Comparison of ENCODE assay signal across 10 cellular contexts in genomic region chrX:49309401-49309981, GRCh38. TPM values are rescaled to one million over a fixed set of nuclear protein-coding genes. Genes with fewer than 3 reads are reported as not detected.
DNase-seq lines count a peak whose midpoint lies in the region; ATAC-seq, FAIRE-seq and TF ChIP-seq lines count a peak whose summit lies in the region.
"Had no signal": no experiment of that assay in that cellular context is flagged by ENCODE, and none has a peak within 500 bp of the region (broad histone marks: within the 10 kb centered on the region; RNA-seq: fewer than 3 reads in every experiment).

No MANE protein-coding gene starts in this region.

- H3K27ac ChIP-seq in mammary epithelial cell (ENCODE audit: insufficient read depth, low read depth, low read length) (no peak overlapping the region), HepG2 (ENCODE audit: extremely low read length, insufficient read depth, low read length) (no peak overlapping the region), tibial artery (peak overlapping the region; percentile 70 to 83)

- peak overlapping the region; percentile 89 for H2AFZ ChIP-seq in mammary epithelial cell (ENCODE audit: low read depth, low read length)
- peak overlapping the region; percentile 27 for H2AFZ ChIP-seq in HepG2 (ENCODE audit: low read length)

- H3K9ac ChIP-seq in mammary epithelial cell (ENCODE audit: insufficient read depth, low read length) (no peak overlapping the region), HepG2 (ENCODE audit: insufficient read depth, low read depth, low read length) (no peak overlapping the region)

- H3K4me3 ChIP-seq in mammary epithelial cell (replicated peaks in 1 of 3; ENCODE audit: insufficient read depth in 1 of 3, low read depth in 2 of 3, low read length in 3 of 3): peak overlapping the region in 2 of 3 experiments; percentile 1 to 33
- peak overlapping the region; percentile 26 to 33 (median 28); a peak in 5 of 6 replicates for H3K4me3 ChIP-seq in HepG2 (replicated peaks in 1 of 3; ENCODE audit: insufficient read depth in 1 of 3, low read depth in 2 of 3, low read length in 3 of 3)
- H3K4me3 ChIP-seq in tibial artery: peak overlapping the region; percentile 46 to 52

- peaks cover 9% of the 10 kb centered on the region for H3K4me1 ChIP-seq in mammary epithelial cell (ENCODE audit: insufficient read depth, low read length)
- no peaks in the 10 kb centered on the region for H3K4me1 ChIP-seq in HepG2 (ENCODE audit: insufficient read depth, low read length)
- H3K4me1 ChIP-seq in tibial artery: peaks cover 0 to 16% (median 7%) of the 10 kb centered on the region in 4 donors

- H3K36me3 Mint-ChIP-seq in activated CD8-positive, alpha-beta memory T cell treated with anti-CD3 and anti-CD28 coated beads, Interleukin-2, amount 10 ng/mL, durations not matched to agents 7 days and 5 days: no peaks in the 10 kb centered on the region

- POLR2A ChIA-PET in HepG2 (lab: Yijun Ruan, JAX): no interaction called here

- peak; percentile 40 for FAIRE-seq in HepG2 (lab: Jason Lieb, UNC)

- no TSS peak for BruUV-seq in mammary epithelial cell (replicated peaks; lab: Mats Ljungman, UMichigan)
- no TSS peak for BruUV-seq in HepG2 (replicated peaks; lab: Mats Ljungman, UMichigan)

- H3K79me2 ChIP-seq in mammary epithelial cell (ENCODE audit: insufficient read depth, low read length) (no peaks in the 10 kb centered on the region), HepG2 (ENCODE audit: insufficient read depth, low read length) (no peaks in the 10 kb centered on the region)

- H3K4me2 ChIP-seq in mammary epithelial cell (ENCODE audit: insufficient read depth, low read depth, low read length) (peak overlapping the region; percentile 77), HepG2 (ENCODE audit: low read depth, low read length) (peak overlapping the region; percentile 60)

- CTCF ChIA-PET in activated CD8-positive, alpha-beta memory T cell treated with anti-CD3 and anti-CD28 coated beads, Interleukin-2, amount 10 ng/mL, durations not matched to agents 7 days and 5 days (lab: Charles Lee): no interaction called here
- CTCF ChIA-PET in mammary epithelial cell (lab: Charles Lee; ENCODE audit: low non-redundant PET): no interaction called here
- CTCF ChIA-PET in HepG2 (lab: Yijun Ruan, JAX; ENCODE audit: low intra/inter-chr PET ratio, low total read pairs): no interaction called here

- H3K4me3 Mint-ChIP-seq in activated CD8-positive, alpha-beta memory T cell treated with anti-CD3 and anti-CD28 coated beads, Interleukin-2, amount 10 ng/mL, durations not matched to agents 7 days and 5 days: peak overlapping the region; percentile 60

- in situ Hi-C loops in mammary epithelial cell (cut with MboI; ENCODE audit: low sequenced_read_pairs in 2 of 2): no loop called here
- in situ Hi-C loops in HepG2 (cut with HindIII; ENCODE audit: extremely low pct_ligation_motif_present, low pct_unique_long_range_greater_than_20kb): no loop called here

- H3K4me1 Mint-ChIP-seq in activated CD8-positive, alpha-beta memory T cell treated with anti-CD3 and anti-CD28 coated beads, Interleukin-2, amount 10 ng/mL, durations not matched to agents 7 days and 5 days: peaks cover 13% of the 10 kb centered on the region

- peak overlapping the region; percentile 15 for H3K27ac Mint-ChIP-seq in activated CD8-positive, alpha-beta memory T cell treated with anti-CD3 and anti-CD28 coated beads, Interleukin-2, amount 10 ng/mL, durations not matched to agents 7 days and 5 days

- no peak for TF ChIP-seq POLR2A in HepG2 (IDR thresholded peaks at IDR 0.05; ENCODE audit: insufficient read depth in 1 of 2, low read depth in 2 of 2, low read length in 2 of 2)

- dilution Hi-C loops in mammary epithelial cell (cut with HindIII; ENCODE audit: low sequenced_read_pairs): no loop called here

- no peak for TF ChIP-seq RAD21 in HepG2 (CRISPR knock-in tag; IDR thresholded peaks at IDR 0.05)

- 17% methylated on average over 8 of the region's 8 CpGs for WGBS in mammary epithelial cell (ENCODE audit: low coverage, missing lambda C conversion rate)
- WGBS in HepG2 (ENCODE audit: low lambda C conversion rate): 20% methylated on average over 8 of the region's 8 CpGs

- TF ChIP-seq CTCF in mammary epithelial cell (conservative IDR thresholded peaks at IDR 0.05 in 1 of 2, IDR thresholded peaks at IDR 0.05 in 1 of 2; ENCODE audit: extremely low read depth in 1 of 2, insufficient read depth in 1 of 2, low read depth in 1 of 2, low read length in 2 of 2): no peak
- TF ChIP-seq CTCF in HepG2 (CRISPR knock-in tag; IDR thresholded peaks at IDR 0.05): no peak
- TF ChIP-seq CTCF in tibial artery (IDR thresholded peaks at IDR 0.05): no peak

- no peak for ATAC-seq in activated CD8-positive, alpha-beta memory T cell treated with anti-CD3 and anti-CD28 coated beads, Interleukin-2, amount 10 ng/mL, durations not matched to agents 7 days and 5 days
- ATAC-seq in HepG2 (no peak), HG02571 (IDR thresholded peaks at IDR 0.05; ENCODE audit: unreplicated experiment) (no peak), GM19397 (IDR thresholded peaks at IDR 0.05; ENCODE audit: unreplicated experiment) (no peak)

- intact Hi-C loops in mammary epithelial cell (cut with micrococcal nuclease) (no loop called here), HepG2 (cut with micrococcal nuclease; ENCODE audit: unreplicated experiment) (no loop called here), tibial artery (cut with DNase I; ENCODE audit: low total_unique reads) (no loop called here)

- no peaks in the 10 kb centered on the region for H4K20me1 ChIP-seq in mammary epithelial cell (ENCODE audit: insufficient read depth, low read length)
- no peaks in the 10 kb centered on the region for H4K20me1 ChIP-seq in HepG2 (ENCODE audit: insufficient read depth, low read length)

- DNase-seq in activated CD8-positive, alpha-beta memory T cell treated with anti-CD3 and anti-CD28 coated beads, Interleukin-2, amount 10 ng/mL, durations not matched to agents 7 days and 5 days: no peak
- DNase-seq in activated CD8-positive, alpha-beta memory T cell treated with anti-CD3 and anti-CD28 coated beads for 24 hours: no peak
- DNase-seq in mammary epithelial cell (peak; percentile 9), HepG2 (ENCODE audit: low spot score) (no peak), tibial artery (no peak), HUDEP-2 (lab: John Stamatoyannopoulos, UW; ENCODE audit: unreplicated experiment in 76 of 76) (no peak)

- H3K9me3 ChIP-seq in mammary epithelial cell (replicated peaks; ENCODE audit: insufficient read depth, low read length) (no peaks in the 10 kb centered on the region), HepG2 (ENCODE audit: low read length) (no peaks in the 10 kb centered on the region), tibial artery (no peaks in the 10 kb centered on the region)

- H3K27me3 ChIP-seq in mammary epithelial cell (ENCODE audit: insufficient read depth, low read length): no peaks in the 10 kb centered on the region
- H3K27me3 ChIP-seq in HepG2 (ENCODE audit: control insufficient read depth in 1 of 2, insufficient read depth in 2 of 2, low read length in 2 of 2): no peaks in the 10 kb centered on the region; a peak in 1 of 5 replicates
- no peaks in the 10 kb centered on the region for H3K27me3 ChIP-seq in tibial artery

- no peak for TF ChIP-seq EP300 in HepG2 (IDR thresholded peaks at IDR 0.05; ENCODE audit: low read depth in 2 of 2, low read length in 2 of 2)
- TF ChIP-seq EP300 in HepG2 (CRISPR knock-in tag; IDR thresholded peaks at IDR 0.05; ENCODE audit: borderline replicate concordance): no peak

- peaks cover 35% of the 10 kb centered on the region for H3K27me3 Mint-ChIP-seq in activated CD8-positive, alpha-beta memory T cell treated with anti-CD3 and anti-CD28 coated beads, Interleukin-2, amount 10 ng/mL, durations not matched to agents 7 days and 5 days

- H3K36me3 ChIP-seq in mammary epithelial cell (ENCODE audit: insufficient read depth, low read length) (no peaks in the 10 kb centered on the region), HepG2 (replicated peaks in 1 of 2; ENCODE audit: control insufficient read depth in 1 of 2, insufficient read depth in 2 of 2, low read length in 2 of 2) (no peaks in the 10 kb centered on the region), tibial artery (no peaks in the 10 kb centered on the region)

- no peaks in the 10 kb centered on the region for H3K9me3 Mint-ChIP-seq in activated CD8-positive, alpha-beta memory T cell treated with anti-CD3 and anti-CD28 coated beads, Interleukin-2, amount 10 ng/mL, durations not matched to agents 7 days and 5 days (ENCODE audit: low read depth)

RNA-seq across cellular contexts. Expression of gene GAGE10, which starts 6.0 kb away (rescaled TPM):
- not detected for total RNA-seq in activated CD8-positive, alpha-beta memory T cell treated with anti-CD3 and anti-CD28 coated beads, Interleukin-2, amount 10 ng/mL, durations not matched to agents 7 days and 5 days
- total RNA-seq in mammary epithelial cell (not detected), HepG2 (2016; rRNA removed; fragmentation: Illumina TruSeq; extraction: Trizol) (not detected in 2 replicates)
- polyA plus RNA-seq in mammary epithelial cell (not detected), HepG2 (2011; rRNA removed) (not detected in 2 replicates)
- polyA minus RNA-seq in mammary epithelial cell: not detected
- total RNA-seq in HepG2 (2016; cell fraction: cytosol; rRNA removed; fragmentation: Illumina TruSeq; extraction: Trizol; ENCODE audit: low read depth): not detected in 2 replicates
- total RNA-seq in HepG2 (2016; cell fraction: insoluble cytoplasmic fraction; rRNA removed; fragmentation: Illumina TruSeq; extraction: Trizol): not detected in 2 replicates
- total RNA-seq in HepG2 (2016; cell fraction: membrane; rRNA removed; fragmentation: Illumina TruSeq; extraction: Trizol): not detected in 2 replicates
- total RNA-seq in HepG2 (2016; cell fraction: nucleus; rRNA removed; fragmentation: Illumina TruSeq; extraction: Trizol): not detected in 2 replicates
- polyA plus RNA-seq in HepG2 (2011; cell fraction: cytosol; rRNA removed): not detected in 2 replicates
- polyA plus RNA-seq in HepG2 (2011; cell fraction: nucleus; rRNA removed): not detected in 2 replicates
- polyA plus RNA-seq in HepG2 (2012): not detected in 2 replicates
- polyA plus RNA-seq in HepG2 (2016; cell fraction: cytosol; fragmentation: Illumina TruSeq; extraction: Trizol; ENCODE audit: low read depth): not detected in 2 replicates
- polyA plus RNA-seq in HepG2 (2016; cell fraction: insoluble cytoplasmic fraction; fragmentation: Illumina TruSeq; extraction: Trizol; ENCODE audit: low read depth): not detected in 2 replicates
- not detected in 2 replicates for polyA plus RNA-seq in HepG2 (2016; cell fraction: membrane; fragmentation: Illumina TruSeq; extraction: Trizol; ENCODE audit: low read depth)
- polyA plus RNA-seq in HepG2 (2016; cell fraction: nucleus; fragmentation: Illumina TruSeq; extraction: Trizol; ENCODE audit: insufficient read depth, low read depth): not detected in 2 replicates
- not detected in 2 replicates for polyA minus RNA-seq in HepG2 (2011; rRNA and poly(A)+ RNA removed; ENCODE audit: low replicate concordance)
- not detected in 2 replicates for polyA minus RNA-seq in HepG2 (2011; cell fraction: cytosol; rRNA and poly(A)+ RNA removed)
- not detected in 2 replicates for polyA minus RNA-seq in HepG2 (2011; cell fraction: nucleus; rRNA and poly(A)+ RNA removed)
- total RNA-seq: activated CD8-positive, alpha-beta memory T cell treated with anti-CD3 and anti-CD28 coated beads for 36 hours; temporal lobe had no signal

RNA-seq across cellular contexts. Expression of gene GAGE12J, which starts 12.3 kb away (rescaled TPM):
- not detected for total RNA-seq in activated CD8-positive, alpha-beta memory T cell treated with anti-CD3 and anti-CD28 coated beads, Interleukin-2, amount 10 ng/mL, durations not matched to agents 7 days and 5 days
- total RNA-seq in mammary epithelial cell (not detected), HepG2 (2016; rRNA removed; fragmentation: Illumina TruSeq; extraction: Trizol) (not detected in 2 replicates)
- polyA plus RNA-seq in mammary epithelial cell (not detected), HepG2 (2011; rRNA removed) (not detected in 2 replicates)
- polyA minus RNA-seq in mammary epithelial cell: not detected
- not detected in 2 replicates for total RNA-seq in HepG2 (2016; cell fraction: cytosol; rRNA removed; fragmentation: Illumina TruSeq; extraction: Trizol; ENCODE audit: low read depth)
- total RNA-seq in HepG2 (2016; cell fraction: insoluble cytoplasmic fraction; rRNA removed; fragmentation: Illumina TruSeq; extraction: Trizol): not detected in 2 replicates
- not detected in 2 replicates for total RNA-seq in HepG2 (2016; cell fraction: membrane; rRNA removed; fragmentation: Illumina TruSeq; extraction: Trizol)
- not detected in 2 replicates for total RNA-seq in HepG2 (2016; cell fraction: nucleus; rRNA removed; fragmentation: Illumina TruSeq; extraction: Trizol)
- not detected in 2 replicates for polyA plus RNA-seq in HepG2 (2011; cell fraction: cytosol; rRNA removed)
- not detected in 2 replicates for polyA plus RNA-seq in HepG2 (2011; cell fraction: nucleus; rRNA removed)
- not detected in 2 replicates for polyA plus RNA-seq in HepG2 (2012)
- polyA plus RNA-seq in HepG2 (2016; cell fraction: cytosol; fragmentation: Illumina TruSeq; extraction: Trizol; ENCODE audit: low read depth): not detected in 2 replicates
- polyA plus RNA-seq in HepG2 (2016; cell fraction: insoluble cytoplasmic fraction; fragmentation: Illumina TruSeq; extraction: Trizol; ENCODE audit: low read depth): not detected in 2 replicates
- not detected in 2 replicates for polyA plus RNA-seq in HepG2 (2016; cell fraction: membrane; fragmentation: Illumina TruSeq; extraction: Trizol; ENCODE audit: low read depth)
- polyA plus RNA-seq in HepG2 (2016; cell fraction: nucleus; fragmentation: Illumina TruSeq; extraction: Trizol; ENCODE audit: insufficient read depth, low read depth): not detected in 2 replicates
- polyA minus RNA-seq in HepG2 (2011; rRNA and poly(A)+ RNA removed; ENCODE audit: low replicate concordance): not detected in 2 replicates
- not detected in 2 replicates for polyA minus RNA-seq in HepG2 (2011; cell fraction: cytosol; rRNA and poly(A)+ RNA removed)
- not detected in 2 replicates for polyA minus RNA-seq in HepG2 (2011; cell fraction: nucleus; rRNA and poly(A)+ RNA removed)
- total RNA-seq: activated CD8-positive, alpha-beta memory T cell treated with anti-CD3 and anti-CD28 coated beads for 36 hours; temporal lobe had no signal

RNA-seq across cellular contexts. Expression of gene GAGE13, which starts 21.9 kb away (rescaled TPM):
- not detected for total RNA-seq in activated CD8-positive, alpha-beta memory T cell treated with anti-CD3 and anti-CD28 coated beads, Interleukin-2, amount 10 ng/mL, durations not matched to agents 7 days and 5 days
- total RNA-seq in mammary epithelial cell: not detected
- polyA plus RNA-seq in mammary epithelial cell: not detected
- polyA minus RNA-seq in mammary epithelial cell: not detected
- not detected in 2 replicates for total RNA-seq in HepG2 (2016; rRNA removed; fragmentation: Illumina TruSeq; extraction: Trizol)
- not detected in 2 replicates for total RNA-seq in HepG2 (2016; cell fraction: cytosol; rRNA removed; fragmentation: Illumina TruSeq; extraction: Trizol; ENCODE audit: low read depth)
- total RNA-seq in HepG2 (2016; cell fraction: insoluble cytoplasmic fraction; rRNA removed; fragmentation: Illumina TruSeq; extraction: Trizol): not detected in 2 replicates
- not detected in 2 replicates for total RNA-seq in HepG2 (2016; cell fraction: membrane; rRNA removed; fragmentation: Illumina TruSeq; extraction: Trizol)
- not detected in 2 replicates for total RNA-seq in HepG2 (2016; cell fraction: nucleus; rRNA removed; fragmentation: Illumina TruSeq; extraction: Trizol)
- not detected in 2 replicates for polyA plus RNA-seq in HepG2 (2011; rRNA removed)
- polyA plus RNA-seq in HepG2 (2011; cell fraction: cytosol; rRNA removed): not detected in 2 replicates
- polyA plus RNA-seq in HepG2 (2011; cell fraction: nucleus; rRNA removed): not detected in 2 replicates
- not detected in 2 replicates for polyA plus RNA-seq in HepG2 (2012)
- polyA plus RNA-seq in HepG2 (2016; cell fraction: cytosol; fragmentation: Illumina TruSeq; extraction: Trizol; ENCODE audit: low read depth): not detected in 2 replicates
- not detected in 2 replicates for polyA plus RNA-seq in HepG2 (2016; cell fraction: insoluble cytoplasmic fraction; fragmentation: Illumina TruSeq; extraction: Trizol; ENCODE audit: low read depth)
- not detected in 2 replicates for polyA plus RNA-seq in HepG2 (2016; cell fraction: membrane; fragmentation: Illumina TruSeq; extraction: Trizol; ENCODE audit: low read depth)
- not detected in 2 replicates for polyA plus RNA-seq in HepG2 (2016; cell fraction: nucleus; fragmentation: Illumina TruSeq; extraction: Trizol; ENCODE audit: insufficient read depth, low read depth)
- not detected in 2 replicates for polyA minus RNA-seq in HepG2 (2011; rRNA and poly(A)+ RNA removed; ENCODE audit: low replicate concordance)
- not detected in 2 replicates for polyA minus RNA-seq in HepG2 (2011; cell fraction: cytosol; rRNA and poly(A)+ RNA removed)
- not detected in 2 replicates for polyA minus RNA-seq in HepG2 (2011; cell fraction: nucleus; rRNA and poly(A)+ RNA removed)
- total RNA-seq: activated CD8-positive, alpha-beta memory T cell treated with anti-CD3 and anti-CD28 coated beads for 36 hours; temporal lobe had no signal

RNA-seq across cellular contexts. Expression of gene PPP1R3F, which starts 39.9 kb away (rescaled TPM):
- total RNA-seq in activated CD8-positive, alpha-beta memory T cell treated with anti-CD3 and anti-CD28 coated beads, Interleukin-2, amount 10 ng/mL, durations not matched to agents 7 days and 5 days: 10 to 100 TPM; 13.9 to 14.4 TPM
- total RNA-seq in mammary epithelial cell (1 to 10 TPM; 2.1 to 2.8 TPM), HepG2 (2016; rRNA removed; fragmentation: Illumina TruSeq; extraction: Trizol) (0.07 and 0.84 TPM in 2 replicates)
- polyA plus RNA-seq in mammary epithelial cell (0.59 TPM), HepG2 (2011; rRNA removed) (0.46 and 0.82 TPM in 2 replicates)
- polyA minus RNA-seq in mammary epithelial cell: not detected
- 0.44 and 0.71 TPM in 2 replicates for total RNA-seq in HepG2 (2016; cell fraction: cytosol; rRNA removed; fragmentation: Illumina TruSeq; extraction: Trizol; ENCODE audit: low read depth)
- total RNA-seq in HepG2 (2016; cell fraction: insoluble cytoplasmic fraction; rRNA removed; fragmentation: Illumina TruSeq; extraction: Trizol): 0.33 and 0.63 TPM in 2 replicates
- 0.37 and 1.1 TPM in 2 replicates for total RNA-seq in HepG2 (2016; cell fraction: membrane; rRNA removed; fragmentation: Illumina TruSeq; extraction: Trizol)
- total RNA-seq in HepG2 (2016; cell fraction: nucleus; rRNA removed; fragmentation: Illumina TruSeq; extraction: Trizol): 0.88 and 1.4 TPM in 2 replicates
- 0.34 and 0.35 TPM in 2 replicates for polyA plus RNA-seq in HepG2 (2011; cell fraction: cytosol; rRNA removed)
- polyA plus RNA-seq in HepG2 (2011; cell fraction: nucleus; rRNA removed): 2.1 and 2.2 TPM in 2 replicates
- polyA plus RNA-seq in HepG2 (2012): 0.32 and 0.55 TPM in 2 replicates
- 0.16 and 0.43 TPM in 2 replicates for polyA plus RNA-seq in HepG2 (2016; cell fraction: cytosol; fragmentation: Illumina TruSeq; extraction: Trizol; ENCODE audit: low read depth)
- polyA plus RNA-seq in HepG2 (2016; cell fraction: insoluble cytoplasmic fraction; fragmentation: Illumina TruSeq; extraction: Trizol; ENCODE audit: low read depth): 0.26 and 0.32 TPM in 2 replicates
- polyA plus RNA-seq in HepG2 (2016; cell fraction: membrane; fragmentation: Illumina TruSeq; extraction: Trizol; ENCODE audit: low read depth): 0.18 and 0.26 TPM in 2 replicates
- polyA plus RNA-seq in HepG2 (2016; cell fraction: nucleus; fragmentation: Illumina TruSeq; extraction: Trizol; ENCODE audit: insufficient read depth, low read depth): 0.87 and 0.98 TPM in 2 replicates
- 0.70 and 0.75 TPM in 2 replicates for polyA minus RNA-seq in HepG2 (2011; rRNA and poly(A)+ RNA removed; ENCODE audit: low replicate concordance)
- polyA minus RNA-seq in HepG2 (2011; cell fraction: cytosol; rRNA and poly(A)+ RNA removed): 0.18 and 0.99 TPM in 2 replicates
- polyA minus RNA-seq in HepG2 (2011; cell fraction: nucleus; rRNA and poly(A)+ RNA removed): 2.5 and 3.3 TPM in 2 replicates

RNA-seq across cellular contexts. Expression of gene FOXP3, which starts 45.0 kb away (rescaled TPM):
- total RNA-seq in activated CD8-positive, alpha-beta memory T cell treated with anti-CD3 and anti-CD28 coated beads, Interleukin-2, amount 10 ng/mL, durations not matched to agents 7 days and 5 days: 10 to 100 TPM; 26.8 to 82.1 TPM
- total RNA-seq in mammary epithelial cell (under 1 TPM; 0.56 to 0.67 TPM), HepG2 (2016; rRNA removed; fragmentation: Illumina TruSeq; extraction: Trizol) (not detected in 2 replicates)
- polyA plus RNA-seq in mammary epithelial cell (0.20 TPM), HepG2 (2011; rRNA removed) (0.04 and 0.07 TPM in 2 replicates)
- polyA minus RNA-seq in mammary epithelial cell: not detected
- not detected in 2 replicates for total RNA-seq in HepG2 (2016; cell fraction: cytosol; rRNA removed; fragmentation: Illumina TruSeq; extraction: Trizol; ENCODE audit: low read depth)
- not detected in 2 replicates for total RNA-seq in HepG2 (2016; cell fraction: insoluble cytoplasmic fraction; rRNA removed; fragmentation: Illumina TruSeq; extraction: Trizol)
- total RNA-seq in HepG2 (2016; cell fraction: membrane; rRNA removed; fragmentation: Illumina TruSeq; extraction: Trizol): not detected in 2 replicates
- total RNA-seq in HepG2 (2016; cell fraction: nucleus; rRNA removed; fragmentation: Illumina TruSeq; extraction: Trizol): not detected in 2 replicates
- 0.04 and 0.05 TPM in 2 replicates for polyA plus RNA-seq in HepG2 (2011; cell fraction: cytosol; rRNA removed)
- 0.07 and 0.13 TPM in 2 replicates for polyA plus RNA-seq in HepG2 (2011; cell fraction: nucleus; rRNA removed)
- polyA plus RNA-seq in HepG2 (2012): 0.17 TPM in 2 replicates
- polyA plus RNA-seq in HepG2 (2016; cell fraction: cytosol; fragmentation: Illumina TruSeq; extraction: Trizol; ENCODE audit: low read depth): 0.08 TPM in 1 of 2 replicates, not detected in the other
- 0.24 TPM in 1 of 2 replicates, not detected in the other for polyA plus RNA-seq in HepG2 (2016; cell fraction: insoluble cytoplasmic fraction; fragmentation: Illumina TruSeq; extraction: Trizol; ENCODE audit: low read depth)
- 0.08 TPM in 1 of 2 replicates, not detected in the other for polyA plus RNA-seq in HepG2 (2016; cell fraction: membrane; fragmentation: Illumina TruSeq; extraction: Trizol; ENCODE audit: low read depth)
- polyA plus RNA-seq in HepG2 (2016; cell fraction: nucleus; fragmentation: Illumina TruSeq; extraction: Trizol; ENCODE audit: insufficient read depth, low read depth): not detected in 2 replicates
- 0.06 and 0.44 TPM in 2 replicates for polyA minus RNA-seq in HepG2 (2011; rRNA and poly(A)+ RNA removed; ENCODE audit: low replicate concordance)
- polyA minus RNA-seq in HepG2 (2011; cell fraction: cytosol; rRNA and poly(A)+ RNA removed): not detected in 2 replicates
- not detected in 2 replicates for polyA minus RNA-seq in HepG2 (2011; cell fraction: nucleus; rRNA and poly(A)+ RNA removed)

Comparison
In these comparisons a context has a peak if more than half of its experiments do, and no peak if none do; other contexts are left out.
1. H3K27ac ChIP-seq: peak in tibial artery (2 of 2); none in mammary epithelial cell (single experiment) and HepG2 (single experiment).
2. Peak in every context shown above with its lines, with median percentiles within 50 percentile points of each other: H3K4me3 ChIP-seq.